ENCODE assay signal across 24 cellular contexts in the genomic region with DNA sequence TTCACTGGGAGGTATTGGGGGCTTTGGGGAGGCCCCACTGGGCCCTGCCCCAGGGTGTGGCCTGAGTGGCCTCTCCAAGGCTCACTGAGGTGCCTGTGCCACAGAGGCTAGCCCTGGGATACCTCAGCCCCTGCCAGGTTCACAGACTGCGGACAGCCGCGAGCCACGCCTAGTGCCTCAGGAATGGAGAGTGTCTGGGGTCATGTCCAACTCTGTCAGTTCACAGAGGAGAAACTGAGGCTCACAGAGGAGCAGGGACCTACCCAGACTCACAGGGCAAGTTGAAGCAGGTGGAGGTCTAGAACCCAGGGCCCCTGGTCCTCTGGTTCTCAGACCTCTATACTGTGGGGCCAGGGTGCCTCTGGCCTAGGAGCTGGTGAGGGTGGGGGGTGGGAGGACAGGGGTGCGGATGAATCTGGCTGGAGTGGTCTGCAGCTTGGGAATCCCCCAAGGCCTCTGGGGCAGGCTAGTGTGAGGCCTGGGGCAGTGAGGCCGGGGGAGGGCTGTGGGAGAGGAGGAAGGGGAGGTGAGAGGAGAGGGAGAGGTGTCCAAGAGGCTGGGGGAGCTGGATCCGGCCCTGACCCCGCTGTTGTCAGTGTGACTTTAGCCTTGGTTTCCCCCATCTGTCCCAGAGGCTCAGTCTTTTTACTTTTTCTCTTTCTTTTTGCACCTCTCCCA. TPM values are rescaled to one million over a fixed set of nuclear protein-coding genes. Genes with fewer than 3 reads are reported as not detected.
A peak's percentile ranks its signal among the peaks of the same experiment; 100 is the strongest.
DNase-seq lines count a peak whose midpoint lies in the region; TF ChIP-seq lines count a peak whose summit lies in the region.
"Had no signal": no experiment of that assay in that cellular context is flagged by ENCODE, and none has a peak within 500 bp of the region (broad histone marks: within the 10 kb centered on the region; RNA-seq: fewer than 3 reads in every experiment).

No MANE protein-coding gene starts in this region.

- no peak overlapping the region for H2AK5ac ChIP-seq in mesendoderm (ENCODE audit: low read length)

- POLR2A ChIA-PET in GM10248 (lab: Yijun Ruan, JAX) = no interaction called here

- TF ChIP-seq CTCF in GM10248 (IDR thresholded peaks at IDR 0.05; ENCODE audit: control extremely low read depth, extremely low read depth, low read depth, missing control alignments) (no peak), Peyer's patch (IDR thresholded peaks at IDR 0.05) (no peak), smooth muscle cell (IDR thresholded peaks at IDR 0.05; ENCODE audit: borderline replicate concordance, insufficient read depth, poor library complexity, severe bottlenecking) (no peak), coronary artery (IDR thresholded peaks at IDR 0.05) (no peak)

- H3K36me3 Mint-ChIP-seq in immature natural killer cell = no peaks in the 10 kb centered on the region
- H3K36me3 Mint-ChIP-seq: activated naive CD4-positive, alpha-beta T cell treated with anti-CD3 and anti-CD28 coated beads, Interleukin-2, amount 50 U/mL, for 24 hours; CD8-positive, alpha-beta T cell; stimulated activated effector memory CD8-positive, alpha-beta T cell treated with anti-CD3 and anti-CD28 coated beads, Interleukin-12 subunit alpha, Interleukin-12 subunit beta, amount 100 ng/mL, for 72 hours; WTC11 had no signal

- H3K36me3 ChIP-seq in Peyer's patch (no peaks in the 10 kb centered on the region), mesendoderm (ENCODE audit: control insufficient read depth, insufficient read depth, low read length) (no peaks in the 10 kb centered on the region), smooth muscle cell (ENCODE audit: low read depth) (no peaks in the 10 kb centered on the region)
- H3K36me3 ChIP-seq: left ventricle myocardium inferior, SJCRH30 had no signal

- H3K4me3 Mint-ChIP-seq in immature natural killer cell = no peak overlapping the region
- H3K4me3 Mint-ChIP-seq: activated naive CD4-positive, alpha-beta T cell treated with anti-CD3 and anti-CD28 coated beads, Interleukin-2, amount 50 U/mL, for 24 hours; CD8-positive, alpha-beta T cell; stimulated activated effector memory CD8-positive, alpha-beta T cell treated with anti-CD3 and anti-CD28 coated beads, Interleukin-12 subunit alpha, Interleukin-12 subunit beta, amount 100 ng/mL, for 72 hours; WTC11 had no signal

- DNase-seq in GM10248 (ENCODE audit: extremely low spot score) (peak; percentile 8), Peyer's patch (peak in 1 of 3 donors; percentile 39), mesendoderm (no peak), smooth muscle cell (lab: John Stamatoyannopoulos, UW; ENCODE audit: unreplicated experiment) (no peak), immature natural killer cell (no peak), NCI-H2171 (lab: John Stamatoyannopoulos, UW) (no peak), kidney tubule cell (ENCODE audit: low spot score) (no peak), coronary artery (ENCODE audit: low spot score) (no peak)
- DNase-seq: activated CD4-positive, alpha-beta T cell treated with anti-CD3 and anti-CD28 coated beads, Interleukin-2, amount 50 U/mL, for 4 hours; aorta; CD8-positive, alpha-beta T cell; effector memory CD4-positive, alpha-beta T cell; GF-D8; left ventricle myocardium inferior; NCI-H1436 treated with DMSO at 0.1 percent for 48 hours; NCI-H82; nucleus accumbens; SJCRH30 had no signal

- peaks cover 0 to 29% (median 2%) of the 10 kb centered on the region in 4 donors for H3K4me1 ChIP-seq in Peyer's patch
- no peaks in the 10 kb centered on the region for H3K4me1 ChIP-seq in mesendoderm (ENCODE audit: control insufficient read depth, low read depth, low read length)
- H3K4me1 ChIP-seq in smooth muscle cell (ENCODE audit: low read depth) = no peaks in the 10 kb centered on the region
- H3K4me1 ChIP-seq: SJCRH30 had no signal

- H2BK120ac ChIP-seq in mesendoderm (ENCODE audit: low read depth, low read length) = no peak overlapping the region

- no peaks in the 10 kb centered on the region for H3K9me3 ChIP-seq in Peyer's patch
- H3K9me3 ChIP-seq in smooth muscle cell (replicated peaks; ENCODE audit: low read depth) = no peaks in the 10 kb centered on the region
- H3K9me3 ChIP-seq: left ventricle myocardium inferior, SJCRH30 had no signal

- H3K4me3 ChIP-seq in Peyer's patch (no peak overlapping the region), mesendoderm (ENCODE audit: low read length) (no peak overlapping the region), smooth muscle cell (no peak overlapping the region), coronary artery (no peak overlapping the region)
- H3K4me3 ChIP-seq: K562, left ventricle myocardium inferior, SJCRH30 had no signal

- H3K9me3 Mint-ChIP-seq in immature natural killer cell = no peaks in the 10 kb centered on the region
- H3K9me3 Mint-ChIP-seq: activated naive CD4-positive, alpha-beta T cell treated with anti-CD3 and anti-CD28 coated beads, Interleukin-2, amount 50 U/mL, for 24 hours; CD8-positive, alpha-beta T cell; stimulated activated effector memory CD8-positive, alpha-beta T cell treated with anti-CD3 and anti-CD28 coated beads, Interleukin-12 subunit alpha, Interleukin-12 subunit beta, amount 100 ng/mL, for 72 hours; WTC11 had no signal

- H3K27ac Mint-ChIP-seq in immature natural killer cell = no peak overlapping the region
- H3K27ac Mint-ChIP-seq: activated naive CD4-positive, alpha-beta T cell treated with anti-CD3 and anti-CD28 coated beads, Interleukin-2, amount 50 U/mL, for 24 hours; CD8-positive, alpha-beta T cell; stimulated activated effector memory CD8-positive, alpha-beta T cell treated with anti-CD3 and anti-CD28 coated beads, Interleukin-12 subunit alpha, Interleukin-12 subunit beta, amount 100 ng/mL, for 72 hours; WTC11 had no signal

- H3F3A ChIP-seq in smooth muscle cell (ENCODE audit: low read depth) = no peaks in the 10 kb centered on the region

- H3K4ac ChIP-seq in mesendoderm (ENCODE audit: low read depth, low read length) = no peak overlapping the region

- no peak overlapping the region for H3K23ac ChIP-seq in mesendoderm (ENCODE audit: low read length)

- H4K5ac ChIP-seq in mesendoderm (ENCODE audit: low read length) = no peak overlapping the region

- H3K79me2 ChIP-seq in mesendoderm (ENCODE audit: control insufficient read depth, insufficient read depth, low read length) (no peaks in the 10 kb centered on the region), smooth muscle cell (ENCODE audit: low read depth) (no peaks in the 10 kb centered on the region)

- peak overlapping the region; percentile 49 for H3K56ac ChIP-seq in mesendoderm (ENCODE audit: low read length)

- H3K4me1 Mint-ChIP-seq in immature natural killer cell = peaks cover 2 to 6% of the 10 kb centered on the region in 2 donors
- H3K4me1 Mint-ChIP-seq: activated naive CD4-positive, alpha-beta T cell treated with anti-CD3 and anti-CD28 coated beads, Interleukin-2, amount 50 U/mL, for 24 hours had no signal

- H3K27me3 ChIP-seq in Peyer's patch (no peaks in the 10 kb centered on the region), mesendoderm (ENCODE audit: insufficient read depth, low read length, poor library complexity) (no peaks in the 10 kb centered on the region), smooth muscle cell (ENCODE audit: low read depth) (peaks cover 7% of the 10 kb centered on the region)
- H3K27me3 ChIP-seq: SJCRH30 had no signal

- no peak overlapping the region for H3K18ac ChIP-seq in mesendoderm (ENCODE audit: low read length)

- no peak overlapping the region for H2BK5ac ChIP-seq in mesendoderm (ENCODE audit: low read length)

- no peaks in the 10 kb centered on the region for H3K79me1 ChIP-seq in mesendoderm (ENCODE audit: low read length)

- no CpG with 5 or more reads among the region's 8 CpGs for WGBS in mesendoderm (ENCODE audit: extremely low coverage, insufficient coverage, low lambda C conversion rate)
- WGBS in smooth muscle cell (ENCODE audit: low lambda C conversion rate) = 89% methylated on average over 7 of the region's 8 CpGs

- H2BK15ac ChIP-seq in mesendoderm (replicated peaks; ENCODE audit: low read depth) = no peak overlapping the region

- H4K8ac ChIP-seq in mesendoderm (ENCODE audit: low read depth, low read length) = no peak overlapping the region

- peak overlapping the region in 3 of 4 donors; percentile 2 to 78 (median 55) for H3K27ac ChIP-seq in Peyer's patch
- H3K27ac ChIP-seq in mesendoderm (ENCODE audit: low read depth, low read length) = no peak overlapping the region
- H3K27ac ChIP-seq in smooth muscle cell (ENCODE audit: low read depth) = no peak overlapping the region
- H3K27ac ChIP-seq in coronary artery = no peak overlapping the region
- H3K27ac ChIP-seq: left ventricle myocardium inferior, SJCRH30 had no signal

- no peak overlapping the region for H3K4me2 ChIP-seq in mesendoderm (ENCODE audit: low read length)
- H3K4me2 ChIP-seq in smooth muscle cell = no peak overlapping the region

- no peaks in the 10 kb centered on the region for H4K20me1 ChIP-seq in smooth muscle cell (ENCODE audit: low read depth)

- no peak for TF ChIP-seq POLR2A in Peyer's patch (IDR thresholded peaks at IDR 0.05)

- H3K9ac ChIP-seq in mesendoderm (ENCODE audit: low read length) = no peak overlapping the region
- H3K9ac ChIP-seq in smooth muscle cell (ENCODE audit: low read depth) = no peak overlapping the region

- H2AFZ ChIP-seq in smooth muscle cell (ENCODE audit: low read depth) = peak overlapping the region; percentile 61

- CTCF ChIA-PET in GM10248 (lab: Yijun Ruan, JAX) = interaction anchor here (1.7 kb wide), 1 partner anchor 32 kb away, joined by 3 read pairs; no protein-coding TSS in a partner anchor

- H3K27me3 Mint-ChIP-seq in immature natural killer cell (ENCODE audit: low read depth in 3 of 3) = peaks cover 2 to 5% (median 2%) of the 10 kb centered on the region in 3 donors
- H3K27me3 Mint-ChIP-seq: activated naive CD4-positive, alpha-beta T cell treated with anti-CD3 and anti-CD28 coated beads, Interleukin-2, amount 50 U/mL, for 24 hours had no signal

RNA-seq across cellular contexts. Expression of a gene that starts 20.0 kb away (rescaled TPM):
- total RNA-seq in Peyer's patch (10 to 100 TPM; 40.4 to 51.8 (median 45.8) TPM), smooth muscle cell (0.04 and 0.40 TPM in 2 replicates)
- polyA plus RNA-seq in mesendoderm (2013, experiment 1 of 2) = 0.20 TPM
- 0.20 TPM for polyA plus RNA-seq in mesendoderm (2013, experiment 2 of 2)
- polyA plus RNA-seq in smooth muscle cell (0.91 and 1.1 TPM in 2 replicates), immature natural killer cell (under 1 TPM in 2 of 3 donors, not detected in 1; 0.07 to 0.35 TPM)

RNA-seq across cellular contexts. Expression of a gene that starts 34.5 kb away (rescaled TPM):
- total RNA-seq in Peyer's patch (not detected), smooth muscle cell (not detected in 2 replicates)
- polyA plus RNA-seq in mesendoderm (2013, experiment 1 of 2) = 0.18 TPM
- 0.21 TPM for polyA plus RNA-seq in mesendoderm (2013, experiment 2 of 2)
- polyA plus RNA-seq in smooth muscle cell (not detected in 2 replicates), immature natural killer cell (not detected)
- total RNA-seq: aorta; CD8-positive, alpha-beta T cell; glomerular endothelial cell; K562; left ventricle myocardium inferior; SJCRH30; T-helper 2 cell treated with Interferon-gamma antibody and Interleukin-4, amounts not matched to agents 100 ng/mL and 5 ng/mL, for 36 hours had no signal
- polyA plus RNA-seq: aorta, K562 had no signal

RNA-seq across cellular contexts. Expression of a gene that starts 54.8 kb away (rescaled TPM):
- total RNA-seq in Peyer's patch (under 1 TPM in 1 of 4 donors, not detected in 3; 0.85 TPM), smooth muscle cell (not detected in 2 replicates)
- polyA plus RNA-seq in mesendoderm (2013, experiment 1 of 2) = 0.07 TPM
- polyA plus RNA-seq in mesendoderm (2013, experiment 2 of 2) = 0.08 TPM
- polyA plus RNA-seq in smooth muscle cell (0.05 TPM in 1 of 2 replicates, not detected in the other), immature natural killer cell (under 1 TPM in 2 of 3 donors, not detected in 1; 0.56 to 0.91 TPM)
- total RNA-seq: aorta; CD8-positive, alpha-beta T cell; glomerular endothelial cell; K562; left ventricle myocardium inferior had no signal
- polyA plus RNA-seq: aorta had no signal

Comparison
In these comparisons a context has a peak if more than half of its experiments do, and no peak if none do; other contexts are left out.
1. H3K27ac ChIP-seq: peak in Peyer's patch (3 of 4); none in mesendoderm (single experiment), smooth muscle cell (single experiment) and coronary artery (0 of 2).
2. RNA of a gene that starts 20.0 kb away (total RNA-seq): 40.4 to 51.8 TPM in Peyer's patch; 0.04 to 0.40 TPM in smooth muscle cell; every median in the first group is over 10 times any median in the second.